ENCODE assay signal across 2 cellular contexts in genomic region chr5:172209714-172210113, GRCh38.
TF ChIP-seq lines count a peak whose summit lies in the region.

No MANE protein-coding gene starts in this region.

TF ChIP-seq in HepG2, 621 proteins besides CTCF, POLR2A, EP300 and RAD21 (continues in another document):
- TF ChIP-seq TEAD3 (CRISPR knock-in tag; optimal IDR thresholded peaks at IDR 0.05; ENCODE audit: borderline replicate concordance) (no peak), ETV6 (CRISPR knock-in tag; conservative IDR thresholded peaks at IDR 0.05) (no peak), NFAT5 (CRISPR knock-in tag; IDR thresholded peaks at IDR 0.05) (no peak), ZNF549 (CRISPR knock-in tag; IDR thresholded peaks at IDR 0.05) (no peak), POLR2G (IDR thresholded peaks at IDR 0.05; ENCODE audit: low read depth, low read length) (no peak), USF2 (IDR thresholded peaks at IDR 0.05; ENCODE audit: low read depth, low read length) (no peak), USF2 (CRISPR knock-in tag; IDR thresholded peaks at IDR 0.05; ENCODE audit: borderline replicate concordance) (no peak), TRIM24 (CRISPR knock-in tag; IDR thresholded peaks at IDR 0.05) (no peak), KMT2A (CRISPR knock-in tag; IDR thresholded peaks at IDR 0.05) (no peak), HOXA3 (CRISPR knock-in tag; IDR thresholded peaks at IDR 0.05) (no peak), ZNF850 (CRISPR knock-in tag; conservative IDR thresholded peaks at IDR 0.05) (no peak), ZNF619 (CRISPR knock-in tag; IDR thresholded peaks at IDR 0.05) (no peak), ZNF784 (CRISPR knock-in tag; IDR thresholded peaks at IDR 0.05; ENCODE audit: borderline replicate concordance) (no peak), SNAI1 (CRISPR knock-in tag; IDR thresholded peaks at IDR 0.05; ENCODE audit: borderline replicate concordance) (no peak), XBP1 (CRISPR knock-in tag; IDR thresholded peaks at IDR 0.05) (no peak), MAFK (conservative IDR thresholded peaks at IDR 0.05 in 1 of 2, IDR thresholded peaks at IDR 0.05 in 1 of 2; ENCODE audit: low read length in 2 of 2) (0 out of 4 replicates have a peak, but pooled peaks of 1 of the 2 experiments have one; percentile 22), MAFF (IDR thresholded peaks at IDR 0.05; ENCODE audit: low read depth, low read length) (0 out of 2 replicates have a peak, but pooled peaks have one; percentile 19), ZNF280D (CRISPR knock-in tag; IDR thresholded peaks at IDR 0.05) (no peak)

TF ChIP-seq in K562, 482 proteins besides CTCF, POLR2A, EP300 and RAD21:
- TF ChIP-seq ZNF316 (IDR thresholded peaks at IDR 0.05) (peak; percentile 40; the same call in 1 of the 2 replicates), ASH1L (IDR thresholded peaks at IDR 0.05; ENCODE audit: borderline replicate concordance, low read depth, partially characterized antibody) (no peak), GATAD2A (IDR thresholded peaks at IDR 0.05) (no peak), TARDBP (IDR thresholded peaks at IDR 0.05) (no peak)
TF ChIP-seq in K562: peak in this region for 1.
